Comparison of ENCODE assay signal across 24 cellular contexts in the genomic region with DNA sequence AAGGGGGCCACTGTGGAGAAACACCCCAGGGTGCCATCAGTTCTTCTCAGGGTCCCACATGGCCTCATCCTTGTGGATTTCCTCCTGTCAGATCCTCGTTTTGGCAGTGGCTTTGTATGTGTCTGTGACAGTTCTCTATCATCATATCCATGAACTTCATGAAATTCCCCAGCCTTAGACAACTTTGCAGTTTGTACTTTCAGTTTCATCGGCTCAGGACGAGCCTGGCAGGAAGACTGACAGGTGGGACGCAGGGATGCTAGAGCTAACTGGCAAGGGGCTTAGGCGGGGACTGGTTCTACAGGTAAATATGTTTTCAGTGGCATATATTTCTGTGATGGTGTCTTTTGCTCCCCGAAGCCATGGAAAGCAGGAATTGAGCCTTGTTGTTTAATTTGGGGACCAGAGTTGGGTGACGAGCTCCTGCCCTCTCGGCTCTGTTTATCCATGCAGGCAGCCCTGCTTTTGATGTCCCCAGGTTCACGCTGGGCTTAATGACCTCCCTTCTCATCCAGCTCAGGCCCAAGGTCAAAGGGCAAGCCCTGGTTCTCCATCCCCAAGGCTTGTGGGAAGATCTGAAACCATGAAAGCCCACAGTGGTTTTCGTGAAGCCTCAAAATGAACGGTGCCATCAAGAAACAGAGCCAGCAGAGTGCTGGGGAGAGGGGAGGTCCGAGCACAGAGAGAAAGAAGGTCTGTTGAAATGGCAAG. TPM values are rescaled to one million over a fixed set of nuclear protein-coding genes. Genes with fewer than 3 reads are reported as not detected.
DNase-seq lines count a peak whose midpoint lies in the region; ATAC-seq, FAIRE-seq and TF ChIP-seq lines count a peak whose summit lies in the region.
"Had no signal": no experiment of that assay in that cellular context is flagged by ENCODE, and none has a peak within 500 bp of the region (broad histone marks: within the 10 kb centered on the region; RNA-seq: fewer than 3 reads in every experiment).

No MANE protein-coding gene starts in this region.

- FAIRE-seq in A549 (lab: Jason Lieb, UNC) = no peak
- FAIRE-seq: colon, G401.6 had no signal

- no peak for TF ChIP-seq EP300 in A549 (IDR thresholded peaks at IDR 0.05)

- H3K27me3 Mint-ChIP-seq in HFFc6 (ENCODE audit: insufficient read depth) = no peaks in the 10 kb centered on the region; the same call in 1 of the 2 replicates
- H3K27me3 Mint-ChIP-seq in activated T-helper 17 cell treated with anti-CD3 and anti-CD28 coated beads, Interleukin-2, amount 50 U/mL, for 72 hours = no peaks in the 10 kb centered on the region
- peaks cover 1% of the 10 kb centered on the region for H3K27me3 Mint-ChIP-seq in memory B cell
- H3K27me3 Mint-ChIP-seq: activated naive CD8-positive, alpha-beta T cell treated with anti-CD3 and anti-CD28 coated beads, Interleukin-2, amount 10 ng/mL, durations not matched to agents 7 days and 5 days had no signal

- POLR2A ChIA-PET in A549 (lab: Yijun Ruan, JAX) = no interaction called here

- ATAC-seq in A549 (no peak), memory B cell (ENCODE audit: low read depth) (no peak), GM19035 (IDR thresholded peaks at IDR 0.05; ENCODE audit: unreplicated experiment) (no peak)
- ATAC-seq in activated T-helper 17 cell treated with anti-CD3 and anti-CD28 coated beads, Interleukin-2, amount 50 U/mL, for 72 hours (replicated peaks) = no peak
- ATAC-seq in activated naive CD4-positive, alpha-beta T cell treated with anti-CD3 and anti-CD28 coated beads, Interleukin-2, amount 50 U/mL, for 72 hours = no peak
- ATAC-seq: GM23338, left colon had no signal

- peak overlapping the region; percentile 62 for H3K4me3 Mint-ChIP-seq in HFFc6
- H3K4me3 Mint-ChIP-seq in activated T-helper 17 cell treated with anti-CD3 and anti-CD28 coated beads, Interleukin-2, amount 50 U/mL, for 72 hours = no peak overlapping the region
- no peak overlapping the region for H3K4me3 Mint-ChIP-seq in memory B cell
- H3K4me3 Mint-ChIP-seq: activated naive CD8-positive, alpha-beta T cell treated with anti-CD3 and anti-CD28 coated beads, Interleukin-2, amount 10 ng/mL, durations not matched to agents 7 days and 5 days; CD14-positive monocyte; GM23338; T-helper 1 cell treated with Interleukin-12 subunit alpha and Interleukin-12 subunit beta and Interleukin-4 antibody, amounts not matched to agents 30 μg/mL and 1 μg/mL, for 36 hours had no signal

- H3K36me3 Mint-ChIP-seq in HFFc6 (ENCODE audit: low read depth) (no peaks in the 10 kb centered on the region), memory B cell (no peaks in the 10 kb centered on the region)
- no peaks in the 10 kb centered on the region for H3K36me3 Mint-ChIP-seq in activated T-helper 17 cell treated with anti-CD3 and anti-CD28 coated beads, Interleukin-2, amount 50 U/mL, for 72 hours (ENCODE audit: low read depth)
- H3K36me3 Mint-ChIP-seq in activated naive CD4-positive, alpha-beta T cell treated with anti-CD3 and anti-CD28 coated beads, Interleukin-2, amount 50 U/mL, for 72 hours = no peaks in the 10 kb centered on the region
- H3K36me3 Mint-ChIP-seq: CD14-positive monocyte had no signal

- H3K4me1 Mint-ChIP-seq in HFFc6 (ENCODE audit: low read depth) = peaks cover 33% of the 10 kb centered on the region
- peaks cover 6% of the 10 kb centered on the region for H3K4me1 Mint-ChIP-seq in activated T-helper 17 cell treated with anti-CD3 and anti-CD28 coated beads, Interleukin-2, amount 50 U/mL, for 72 hours
- peaks cover 2% of the 10 kb centered on the region for H3K4me1 Mint-ChIP-seq in memory B cell

- TF ChIP-seq CTCF in A549 (IDR thresholded peaks at IDR 0.05) (no peak), HFFc6 (IDR thresholded peaks at IDR 0.05) (no peak)

- WGBS in A549 (ENCODE audit: missing lambda C conversion rate) = 46% methylated on average over 12 of the region's 12 CpGs

- CTCF ChIA-PET in A549 (lab: Yijun Ruan, JAX) = interaction anchor here (0.8 to 1.0 kb wide), 2 partner anchors 120 to 186 kb away, joined by 3 read pairs; no protein-coding TSS in a partner anchor

- no peak for TF ChIP-seq RAD21 in A549 (conservative IDR thresholded peaks at IDR 0.05 in 1 of 2, IDR thresholded peaks at IDR 0.05 in 1 of 2)

- no peak for TF ChIP-seq POLR2A in A549 (IDR thresholded peaks at IDR 0.05; ENCODE audit: low read length)

- no peak overlapping the region for H3K27ac ChIP-seq in A549
- H3K27ac ChIP-seq: spleen had no signal

- no peak overlapping the region for H3K4me3 ChIP-seq in A549
- H3K4me3 ChIP-seq: GM23338 had no signal

- no peaks in the 10 kb centered on the region for H3K9me3 ChIP-seq in A549
- H3K9me3 ChIP-seq: spleen had no signal

- H3K9me3 Mint-ChIP-seq in HFFc6 = no peaks in the 10 kb centered on the region
- no peaks in the 10 kb centered on the region for H3K9me3 Mint-ChIP-seq in activated T-helper 17 cell treated with anti-CD3 and anti-CD28 coated beads, Interleukin-2, amount 50 U/mL, for 72 hours
- H3K9me3 Mint-ChIP-seq in memory B cell = no peaks in the 10 kb centered on the region
- H3K9me3 Mint-ChIP-seq in activated naive CD4-positive, alpha-beta T cell treated with anti-CD3 and anti-CD28 coated beads, Interleukin-2, amount 50 U/mL, for 72 hours = no peaks in the 10 kb centered on the region
- H3K9me3 Mint-ChIP-seq: CD14-positive monocyte, GM23338 had no signal

- H3K27ac Mint-ChIP-seq in HFFc6 (no peak overlapping the region), memory B cell (peak overlapping the region; percentile 17)
- H3K27ac Mint-ChIP-seq in activated T-helper 17 cell treated with anti-CD3 and anti-CD28 coated beads, Interleukin-2, amount 50 U/mL, for 72 hours = peak overlapping the region; percentile 59
- no peak overlapping the region for H3K27ac Mint-ChIP-seq in activated naive CD4-positive, alpha-beta T cell treated with anti-CD3 and anti-CD28 coated beads, Interleukin-2, amount 50 U/mL, for 72 hours
- H3K27ac Mint-ChIP-seq: activated naive CD8-positive, alpha-beta T cell treated with anti-CD3 and anti-CD28 coated beads, Interleukin-2, amount 10 ng/mL, durations not matched to agents 7 days and 5 days; activated T-helper 2 cell treated with anti-CD3 and anti-CD28 coated beads, Interferon-gamma antibody, Interleukin-2, Interleukin-4, amounts not matched to agents 10 μg/mL and 5 μg/mL and 100 μg/mL, durations not matched to agents 14 hours and 24 hours and 36 hours; GM23338; T-helper 1 cell treated with Interleukin-12 subunit alpha and Interleukin-12 subunit beta and Interleukin-4 antibody, amounts not matched to agents 30 μg/mL and 1 μg/mL, for 36 hours had no signal

- DNase-seq in A549 (ENCODE audit: low read depth in 1 of 2, low spot score in 1 of 2) (no peak), HFFc6 (no peak), memory B cell (ENCODE audit: low spot score in 2 of 2) (no peak), D341Med (ENCODE audit: low spot score) (no peak), NCI-H2171 treated with DMSO at 0.1 percent for 48 hours (lab: John Stamatoyannopoulos, UW) (no peak)
- no peak for DNase-seq in activated naive CD4-positive, alpha-beta T cell treated with anti-CD3 and anti-CD28 coated beads, Interleukin-2, amount 50 U/mL, for 72 hours (ENCODE audit: low spot score in 2 of 2)
- DNase-seq: activated CD4-positive, alpha-beta T cell treated with anti-CD3 and anti-CD28 coated beads for 48 hours; activated naive CD8-positive, alpha-beta T cell treated with anti-CD3 and anti-CD28 coated beads, Interleukin-2, amount 10 ng/mL, durations not matched to agents 7 days and 5 days; head of caudate nucleus; KBM-7; left colon; NCI-H1048; NCI-H2081 treated with DMSO at 0.1 percent for 48 hours; NCI-H524 treated with DMSO at 0.1 percent for 48 hours; spleen; substantia nigra had no signal

- H3K4me2 ChIP-seq in A549 = peak overlapping the region; percentile 34; the same call in 2 of the 3 replicates
- H3K4me2 ChIP-seq: GM23338 had no signal

- peaks cover 3% of the 10 kb centered on the region; the same call in 1 of the 3 replicates for H3K4me1 ChIP-seq in A549

TF ChIP-seq in A549, 52 proteins besides CTCF, POLR2A, EP300 and RAD21 (continues in another document):
- TF ChIP-seq JUNB (IDR thresholded peaks at IDR 0.05) (no peak), HEYL (CRISPR knock-in tag; IDR thresholded peaks at IDR 0.05) (no peak), RFX5 (IDR thresholded peaks at IDR 0.05) (no peak), EHF (CRISPR knock-in tag; IDR thresholded peaks at IDR 0.05) (no peak), HOXB13 (CRISPR knock-in tag; IDR thresholded peaks at IDR 0.05; ENCODE audit: low read depth) (no peak)
- TF ChIP-seq, protein P1, sequence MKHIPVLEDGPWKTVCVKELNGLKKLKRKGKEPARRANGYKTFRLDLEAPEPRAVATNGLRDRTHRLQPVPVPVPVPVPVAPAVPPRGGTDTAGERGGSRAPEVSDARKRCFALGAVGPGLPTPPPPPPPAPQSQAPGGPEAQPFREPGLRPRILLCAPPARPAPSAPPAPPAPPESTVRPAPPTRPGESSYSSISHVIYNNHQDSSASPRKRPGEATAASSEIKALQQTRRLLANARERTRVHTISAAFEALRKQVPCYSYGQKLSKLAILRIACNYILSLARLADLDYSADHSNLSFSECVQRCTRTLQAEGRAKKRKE (CRISPR knock-in tag; IDR thresholded peaks at IDR 0.05; ENCODE audit: low read depth) = no peak

RNA-seq across cellular contexts. Expression of a gene that starts 11.2 kb away (rescaled TPM):
- 0.53 and 0.58 TPM in 2 replicates for polyA plus RNA-seq in A549 (2011; rRNA removed)
- 0.40 and 0.47 TPM in 2 replicates for polyA plus RNA-seq in A549 (2012; cell fraction: cytosol; rRNA removed)
- 0.84 and 1.4 TPM in 2 replicates for polyA plus RNA-seq in A549 (2012; cell fraction: nucleus; rRNA removed)
- 0.35 to 0.51 TPM (median 0.39 TPM) in 3 replicates for polyA plus RNA-seq in A549 (2017; fragmentation: RNase III; extraction: RNeasy Plus Mini Kit Qiagen cat#74134 plus additional on column Dnase treatment)
- polyA minus RNA-seq in A549 (2011; rRNA and poly(A)+ RNA removed) = 0.34 TPM in 1 of 2 replicates, not detected in the other
- 1 to 10 TPM in 1 of 6 experiments, under 1 TPM in 5; 0.51 to 1.5 (median 0.76) TPM for total RNA-seq in HFFc6 (2021; fragmentation: NEBNext Ultra II Directional; extraction: Animal tissue kit (Norgen Biotek cat#: 25700))
- total RNA-seq in activated T-helper 17 cell treated with anti-CD3 and anti-CD28 coated beads, Interleukin-2, amount 50 U/mL, for 72 hours = 10 to 100 TPM in 1 of 2 donors, 1 to 10 TPM in 1; 1.8 to 14.3 TPM
- total RNA-seq in activated naive CD4-positive, alpha-beta T cell treated with anti-CD3 and anti-CD28 coated beads, Interleukin-2, amount 50 U/mL, for 72 hours = 10 to 100 TPM in 1 of 2 donors, 1 to 10 TPM in 1; 4.9 to 18.5 TPM

RNA-seq across cellular contexts. Expression of a gene that starts 51.6 kb away (rescaled TPM):
- polyA plus RNA-seq in A549 (2011; rRNA removed) (1.1 and 2.0 TPM in 2 replicates), A549 (2017; fragmentation: RNase III; extraction: RNeasy Plus Mini Kit Qiagen cat#74134 plus additional on column Dnase treatment) (3.6 to 5.2 TPM (median 4.6 TPM) in 3 replicates)
- polyA plus RNA-seq in A549 (2012; cell fraction: cytosol; rRNA removed) = 1.3 and 2.0 TPM in 2 replicates
- 7.7 and 7.8 TPM in 2 replicates for polyA plus RNA-seq in A549 (2012; cell fraction: nucleus; rRNA removed)
- polyA minus RNA-seq in A549 (2011; rRNA and poly(A)+ RNA removed) = 1.7 and 2.4 TPM in 2 replicates
- 10 to 100 TPM; 12.0 to 15.3 (median 13.3) TPM for total RNA-seq in HFFc6 (2021; fragmentation: NEBNext Ultra II Directional; extraction: Animal tissue kit (Norgen Biotek cat#: 25700))
- 1 to 10 TPM in 1 of 2 donors, under 1 TPM in 1; 0.90 to 1.7 TPM for total RNA-seq in activated T-helper 17 cell treated with anti-CD3 and anti-CD28 coated beads, Interleukin-2, amount 50 U/mL, for 72 hours
- total RNA-seq in activated naive CD4-positive, alpha-beta T cell treated with anti-CD3 and anti-CD28 coated beads, Interleukin-2, amount 50 U/mL, for 72 hours = 1 to 10 TPM; 3.2 to 4.8 TPM

Comparison
In these comparisons a context has a peak if more than half of its experiments do, and no peak if none do; other contexts are left out.
1. H3K27ac Mint-ChIP-seq: peak in activated T-helper 17 cell treated with anti-CD3 and anti-CD28 coated beads, Interleukin-2, amount 50 U/mL, for 72 hours (single experiment) and memory B cell (single experiment); none in HFFc6 (single experiment) and activated naive CD4-positive, alpha-beta T cell treated with anti-CD3 and anti-CD28 coated beads, Interleukin-2, amount 50 U/mL, for 72 hours (0 of 2).